In the genomic region with DNA sequence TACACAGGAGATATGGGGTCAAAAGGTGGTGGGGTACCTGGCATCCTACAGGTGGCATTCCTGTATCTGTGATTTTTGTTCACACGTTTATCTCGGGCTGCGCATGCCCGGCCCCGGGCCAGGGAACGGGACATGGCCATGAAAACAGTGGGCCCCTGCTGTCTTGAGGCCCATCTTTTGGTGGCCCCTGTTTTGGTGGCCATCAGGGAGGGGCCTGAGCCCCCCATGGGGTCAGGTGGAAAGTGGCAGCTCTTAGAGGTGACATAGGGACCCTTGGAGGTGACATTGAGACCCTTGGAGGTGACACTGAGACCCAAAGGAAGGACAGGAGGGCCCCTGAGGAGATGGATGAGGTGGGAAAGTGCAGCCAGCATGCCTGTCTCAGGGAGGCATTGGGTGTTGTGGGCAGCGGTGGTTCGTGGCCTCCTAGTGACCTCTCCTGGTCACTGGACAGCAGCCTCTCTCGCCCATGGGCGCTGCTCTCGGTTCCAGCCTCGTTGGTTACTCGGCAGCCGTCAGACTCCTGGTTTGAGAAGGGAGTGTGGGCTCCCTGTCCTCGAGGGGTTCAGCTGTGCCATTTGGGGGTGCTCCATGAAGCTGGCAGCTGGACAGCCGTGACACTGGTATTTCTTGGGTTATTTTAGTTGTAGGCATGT, we compare ENCODE assay signal across 13 cellular contexts. TPM values are rescaled to one million over a fixed set of nuclear protein-coding genes. Genes with fewer than 3 reads are reported as not detected.
DNase-seq lines count a peak whose midpoint lies in the region; ATAC-seq and TF ChIP-seq lines count a peak whose summit lies in the region.
"Had no signal": no experiment of that assay in that cellular context is flagged by ENCODE, and none has a peak within 500 bp of the region (broad histone marks: within the 10 kb centered on the region; RNA-seq: fewer than 3 reads in every experiment).

No MANE protein-coding gene starts in this region.

- H3K14ac ChIP-seq in neuronal stem cell (ENCODE audit: low read length), result peak overlapping the region; percentile 38

- CTCF ChIA-PET in Panc1 (lab: Charles Lee), result interaction anchor here (0.6 to 1.0 kb wide), 2 partner anchors 113 to 244 kb away, joined by 4 to 5 read pairs; no protein-coding TSS in a partner anchor

- H3K27me3 ChIP-seq in Panc1 (ENCODE audit: control insufficient read depth, insufficient read depth, low read length), result no peaks in the 10 kb centered on the region
- H3K27me3 ChIP-seq in neuronal stem cell (ENCODE audit: control insufficient read depth in 3 of 3, insufficient read depth in 3 of 3, low read depth in 1 of 3, low read length in 3 of 3), result no peaks in the 10 kb centered on the region

- H3K4me2 ChIP-seq in neuronal stem cell (ENCODE audit: insufficient read depth, low read length, poor library complexity, severe bottlenecking), result no peak overlapping the region

- no peak overlapping the region for H3K18ac ChIP-seq in neuronal stem cell (ENCODE audit: low read length)

- in situ Hi-C loops in Panc1 (cut with HindIII; ENCODE audit: low pct_unique_long_range_greater_than_20kb, low sequenced_read_pairs), result no loop called here

- peak; percentile 71 for ATAC-seq in Panc1
- no peak for ATAC-seq in GM21723 (IDR thresholded peaks at IDR 0.05; ENCODE audit: unreplicated experiment)

- peak overlapping the region; percentile 43 for H4K8ac ChIP-seq in neuronal stem cell (ENCODE audit: low read depth, low read length)

- H2AFZ ChIP-seq in neuronal stem cell (ENCODE audit: low read length), result no peak overlapping the region

- DNase-seq in Ammon's horn (ENCODE audit: low spot score) (peak; percentile 66), Panc1 (ENCODE audit: low read depth, low spot score) (no peak), globus pallidus (ENCODE audit: low spot score) (peak; percentile 70), neuronal stem cell (ENCODE audit: low spot score) (no peak), GDM1 (lab: John Stamatoyannopoulos, UW) (no peak), MV-4-11 (lab: John Stamatoyannopoulos, UW) (no peak)
- DNase-seq in activated naive CD4-positive, alpha-beta T cell treated with anti-CD3 and anti-CD28 coated beads, Interleukin-2, amount 50 U/mL, for 16 hours, result no peak
- DNase-seq: activated gamma-delta T cell, COR-L47, H9, left colon, NCI-H524 had no signal

- H2BK15ac ChIP-seq in neuronal stem cell (ENCODE audit: low read length), result no peak overlapping the region

- H3K4me1 ChIP-seq in Panc1 (ENCODE audit: control insufficient read depth, insufficient read depth, low read length) (peaks cover 61% of the 10 kb centered on the region), neuronal stem cell (ENCODE audit: control insufficient read depth in 2 of 2, insufficient read depth in 1 of 2, low read depth in 1 of 2, low read length in 2 of 2) (peaks cover 16% of the 10 kb centered on the region in 2 donors)

- peak overlapping the region; percentile 80 for H3K23ac ChIP-seq in neuronal stem cell (ENCODE audit: low read depth, low read length, poor library complexity)

- peaks cover 7% of the 10 kb centered on the region for H3K79me1 ChIP-seq in neuronal stem cell (ENCODE audit: low read depth, low read length)

- no peak overlapping the region for H2BK5ac ChIP-seq in neuronal stem cell (ENCODE audit: low read length)

- peak overlapping the region; percentile 9 for H2BK120ac ChIP-seq in neuronal stem cell (ENCODE audit: low read depth, low read length)

- peak; percentile 91 for TF ChIP-seq CTCF in Panc1 (IDR thresholded peaks at IDR 0.05)

- no peak overlapping the region for H4K91ac ChIP-seq in neuronal stem cell (ENCODE audit: low read depth, low read length, poor library complexity)

- BruUV-seq in Panc1 (replicated peaks; lab: Mats Ljungman, UMichigan), result no TSS peak

- H2BK12ac ChIP-seq in neuronal stem cell (ENCODE audit: low read length), result no peak overlapping the region

- WGBS in neuronal stem cell (ENCODE audit: extremely low coverage in 2 of 2, insufficient read length in 2 of 2, insufficient replicate concordance in 1 of 2), 2 donors, result no CpG with 5 or more reads among the region's 16 CpGs

- H3K27ac ChIP-seq in Panc1 (ENCODE audit: low read length) (peak overlapping the region; percentile 73), neuronal stem cell (replicated peaks; ENCODE audit: low read length) (no peak overlapping the region)

- intact Hi-C loops in Panc1 (cut with micrococcal nuclease; ENCODE audit: unreplicated experiment), result loop anchor here (1.0 to 5.0 kb wide), 2 partner anchors 35 to 119 kb away; no protein-coding TSS in a partner anchor

- H2AK5ac ChIP-seq in neuronal stem cell (ENCODE audit: low read depth, low read length), result no peak overlapping the region

- no peak overlapping the region for H3K4ac ChIP-seq in neuronal stem cell (ENCODE audit: low read length)

- H3K9me3 ChIP-seq in Panc1 (ENCODE audit: control insufficient read depth, insufficient read depth, low read depth, low read length), result no peaks in the 10 kb centered on the region
- peaks cover 0 to 2% of the 10 kb centered on the region in 2 donors for H3K9me3 ChIP-seq in neuronal stem cell (replicated peaks in 1 of 2; ENCODE audit: control insufficient read depth in 2 of 2, insufficient read depth in 1 of 2, low read depth in 1 of 2, low read length in 2 of 2)

- POLR2A ChIA-PET in Panc1 (lab: Charles Lee), result no interaction called here

- H3K36me3 ChIP-seq in Panc1 (ENCODE audit: control insufficient read depth, insufficient read depth, low read length) (no peaks in the 10 kb centered on the region), neuronal stem cell (replicated peaks in 1 of 2; ENCODE audit: control insufficient read depth in 2 of 2, insufficient read depth in 2 of 2, low read length in 2 of 2) (no peaks in the 10 kb centered on the region)

- H3K4me3 ChIP-seq in Panc1 (ENCODE audit: low read depth in 2 of 2, low read length in 2 of 2), result no peak overlapping the region
- H3K4me3 ChIP-seq in neuronal stem cell (ENCODE audit: low read length in 2 of 2), result no peak overlapping the region

- H3K9ac ChIP-seq in neuronal stem cell (ENCODE audit: low read depth, low read length, poor library complexity), result no peak overlapping the region

RNA-seq across cellular contexts. Expression of a gene that starts 39.9 kb away (rescaled TPM):
- total RNA-seq in Panc1 (2021; ENCODE audit: unreplicated experiment), result 60.0 TPM
- polyA plus RNA-seq in Panc1 (2012; ENCODE audit: insufficient read length), result 78.4 TPM
- polyA plus RNA-seq in neuronal stem cell (2013, experiment 1 of 2), result 13.4 TPM
- polyA plus RNA-seq in neuronal stem cell (2013, experiment 2 of 2), result 13.7 TPM

Comparison
In these comparisons a context has a peak if more than half of its experiments do, and no peak if none do; other contexts are left out.
1. DNase-seq: peak in Ammon's horn (single experiment) and globus pallidus (single experiment); none in Panc1 (single experiment), neuronal stem cell (single experiment), GDM1 (single experiment), activated naive CD4-positive, alpha-beta T cell treated with anti-CD3 and anti-CD28 coated beads, Interleukin-2, amount 50 U/mL, for 16 hours (single experiment) and MV-4-11 (single experiment).